Comparison of ENCODE assay signal across 8 cellular contexts in genomic region chr15:74545776-74546656, GRCh38. TPM values are rescaled to one million over a fixed set of nuclear protein-coding genes. Genes with fewer than 3 reads are reported as not detected.
DNase-seq lines count a peak whose midpoint lies in the region; ATAC-seq and TF ChIP-seq lines count a peak whose summit lies in the region.

No MANE protein-coding gene starts in this region.

- peaks cover 28 to 64% of the 10 kb centered on the region in 2 donors for H3K36me3 Mint-ChIP-seq in activated naive CD4-positive, alpha-beta T cell treated with anti-CD3 and anti-CD28 coated beads, Interleukin-2, amount 50 U/mL, for 72 hours
- H3K36me3 Mint-ChIP-seq in progenitor cell of endocrine pancreas (ENCODE audit: insufficient read depth): peaks cover 25% of the 10 kb centered on the region

- TF ChIP-seq CTCF in progenitor cell of endocrine pancreas (IDR thresholded peaks at IDR 0.05; ENCODE audit: unreplicated experiment): no peak
- TF ChIP-seq CTCF in upper lobe of right lung (IDR thresholded peaks at IDR 0.05): no peak

- no peaks in the 10 kb centered on the region for H3K9me3 ChIP-seq in upper lobe of right lung

- H3K4me1 Mint-ChIP-seq in progenitor cell of endocrine pancreas (ENCODE audit: low read depth): peaks cover 29% of the 10 kb centered on the region

- H3K27ac Mint-ChIP-seq in activated naive CD4-positive, alpha-beta T cell treated with anti-CD3 and anti-CD28 coated beads, Interleukin-2, amount 50 U/mL, for 72 hours: peak overlapping the region; percentile 16 to 52
- peak overlapping the region; percentile 29 for H3K27ac Mint-ChIP-seq in progenitor cell of endocrine pancreas

- peaks cover 49% of the 10 kb centered on the region for H3K4me1 ChIP-seq in upper lobe of right lung

- no peaks in the 10 kb centered on the region for H3K9me3 Mint-ChIP-seq in activated naive CD4-positive, alpha-beta T cell treated with anti-CD3 and anti-CD28 coated beads, Interleukin-2, amount 50 U/mL, for 72 hours
- no peaks in the 10 kb centered on the region for H3K9me3 Mint-ChIP-seq in progenitor cell of endocrine pancreas (ENCODE audit: low read depth)

- intact Hi-C loops in head of caudate nucleus (cut with DNase I): loop anchor here (2.0 kb wide), 1 partner anchor 69 kb away; the partner anchor contains the start of gene CLK3
- intact Hi-C loops in upper lobe of right lung (cut with DNase I): no loop called here

- no peak overlapping the region for H3K27ac ChIP-seq in upper lobe of right lung

- peaks cover 10% of the 10 kb centered on the region for H3K36me3 ChIP-seq in upper lobe of right lung

- peak; percentile 61 for ATAC-seq in HG02571 (IDR thresholded peaks at IDR 0.05; ENCODE audit: unreplicated experiment)
- ATAC-seq in activated naive CD4-positive, alpha-beta T cell treated with anti-CD3 and anti-CD28 coated beads, Interleukin-2, amount 50 U/mL, for 72 hours: peak; percentile 74 to 82
- peak; percentile 90 for ATAC-seq in upper lobe of right lung

- H3K27me3 Mint-ChIP-seq in progenitor cell of endocrine pancreas: no peaks in the 10 kb centered on the region

- H3K4me3 ChIP-seq in upper lobe of right lung: no peak overlapping the region

- H3K4me3 Mint-ChIP-seq in progenitor cell of endocrine pancreas (ENCODE audit: low read depth): no peak overlapping the region

- H3K27me3 ChIP-seq in upper lobe of right lung: no peaks in the 10 kb centered on the region

- DNase-seq in GM04503 (ENCODE audit: low read depth) (peak; percentile 90), NCI-H1092 (lab: John Stamatoyannopoulos, UW) (peak; percentile 89), SKM-1 (lab: John Stamatoyannopoulos, UW; ENCODE audit: unreplicated experiment) (peak; percentile 92), head of caudate nucleus (peak; percentile 88 to 99 (median 96)), progenitor cell of endocrine pancreas (ENCODE audit: low spot score, unreplicated experiment) (no peak), upper lobe of right lung (peak; percentile 97)
- peak; percentile 92 to 99 for DNase-seq in activated naive CD4-positive, alpha-beta T cell treated with anti-CD3 and anti-CD28 coated beads, Interleukin-2, amount 50 U/mL, for 72 hours (ENCODE audit: low spot score in 2 of 2)

RNA-seq across cellular contexts. Expression of gene ARID3B, which starts 5.0 kb away (rescaled TPM):
- total RNA-seq in activated naive CD4-positive, alpha-beta T cell treated with anti-CD3 and anti-CD28 coated beads, Interleukin-2, amount 50 U/mL, for 72 hours: 10 to 100 TPM; 25.7 to 37.7 TPM
- 77.2 and 81.9 TPM in 2 replicates for total RNA-seq in progenitor cell of endocrine pancreas
- 10.7 TPM for total RNA-seq in upper lobe of right lung
